In the genomic region with DNA sequence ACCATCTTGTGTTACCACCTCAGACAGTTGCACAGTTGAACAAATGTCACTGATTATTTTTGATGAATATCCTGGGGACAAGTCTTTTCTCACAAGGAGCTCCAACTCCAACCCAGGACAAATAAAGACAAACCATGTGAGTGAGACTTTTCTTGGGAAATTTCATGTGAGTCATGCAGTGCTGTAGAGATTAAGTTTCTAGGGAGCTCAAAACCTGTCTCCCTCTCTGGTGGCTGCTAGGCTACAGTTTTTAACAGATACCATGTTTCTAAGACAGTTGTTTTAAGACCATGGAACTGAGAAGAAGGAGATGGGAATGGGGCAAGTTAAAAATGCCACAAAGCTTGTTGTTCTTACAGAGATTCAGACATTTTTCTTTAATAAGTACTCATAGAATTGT, we compare ENCODE assay signal across 25 cellular contexts.
DNase-seq lines count a peak whose midpoint lies in the region; ATAC-seq and TF ChIP-seq lines count a peak whose summit lies in the region.
"Had no signal": no experiment of that assay in that cellular context is flagged by ENCODE, and none has a peak within 500 bp of the region (broad histone marks: within the 10 kb centered on the region; RNA-seq: fewer than 3 reads in every experiment).

No MANE protein-coding gene starts in this region.

- no TSS peak for BruUV-seq in Calu3 (replicated peaks; lab: Mats Ljungman, UMichigan)

- no peak overlapping the region for H3K4me3 Mint-ChIP-seq in Calu3 (ENCODE audit: low read depth, unreplicated experiment)
- H3K4me3 Mint-ChIP-seq: activated CD4-positive, alpha-beta T cell treated with anti-CD3 and anti-CD28 coated beads, Interleukin-2, amount 10 ng/mL, durations not matched to agents 7 days and 5 days; activated naive CD4-positive, alpha-beta T cell treated with anti-CD3 and anti-CD28 coated beads, Interleukin-2, amount 10 ng/mL, durations not matched to agents 7 days and 5 days; T-helper 1 cell treated with Interleukin-12 subunit alpha and Interleukin-12 subunit beta and Interleukin-4 antibody, amounts not matched to agents 30 μg/mL and 1 μg/mL, for 36 hours had no signal

- no peaks in the 10 kb centered on the region for H3K9me3 ChIP-seq in fibroblast of lung (ENCODE audit: control insufficient read depth, insufficient read depth, low read depth, low read length)
- H3K9me3 ChIP-seq: gastrocnemius medialis, lower lobe of right lung, neutrophil, psoas muscle, upper lobe of left lung had no signal

- H3K27me3 ChIP-seq in fibroblast of lung (ENCODE audit: control insufficient read depth, insufficient read depth, low read length): no peaks in the 10 kb centered on the region
- H3K27me3 ChIP-seq: gastrocnemius medialis, neutrophil, upper lobe of left lung had no signal

- H3K4me1 ChIP-seq in fibroblast of lung (ENCODE audit: control insufficient read depth, extremely low read depth, insufficient read depth, low read length): no peaks in the 10 kb centered on the region
- H3K4me1 ChIP-seq: gastrocnemius medialis, lower lobe of right lung, psoas muscle, upper lobe of left lung had no signal

- in situ Hi-C loops in GM13976 (cut with MboI; ENCODE audit: low sequenced_read_pairs, unreplicated experiment): no loop called here

- peak; percentile 3 for DNase-seq in Calu3
- DNase-seq in amniotic epithelial cell (ENCODE audit: low read depth): peak; percentile 0
- peak; percentile 19 to 40 for DNase-seq in fibroblast of lung (ENCODE audit: low read depth in 2 of 2)
- DNase-seq in non-pigmented ciliary epithelial cell (ENCODE audit: low read depth): peak; percentile 6
- no peak for DNase-seq in NCI-H2171 (lab: John Stamatoyannopoulos, UW)
- no peak for DNase-seq in GM13976 (ENCODE audit: low spot score)
- DNase-seq in activated naive CD4-positive, alpha-beta T cell (lab: John Stamatoyannopoulos, UW): no peak
- DNase-seq: ACHN; activated CD4-positive, alpha-beta T cell treated with anti-CD3 and anti-CD28 coated beads, Interleukin-2, amount 10 ng/mL, durations not matched to agents 7 days and 5 days; activated naive CD4-positive, alpha-beta T cell treated with anti-CD3 and anti-CD28 coated beads, Interleukin-2, amount 10 ng/mL, durations not matched to agents 7 days and 5 days; activated T-cell treated with anti-CD3 and anti-CD28 coated beads, Interleukin-2, amount 50 U/mL, for 48 hours; gastrocnemius medialis; hypothalamus; lower lobe of right lung; NCI-H1048; NCI-H1694 treated with DMSO at 0.1 percent for 48 hours; psoas muscle; RPMI8226; stimulated activated CD4-positive, alpha-beta T cell treated with anti-CD3 and anti-CD28 coated beads, Interleukin-2, amount 100 ng/mL, for 24 hours; substantia nigra; upper lobe of left lung had no signal

- no peaks in the 10 kb centered on the region for H3K79me2 ChIP-seq in fibroblast of lung (ENCODE audit: control insufficient read depth, insufficient read depth, low read length)

- CTCF ChIA-PET in Calu3 (lab: Charles Lee): interaction anchor here (0.6 to 0.7 kb wide), 2 partner anchors 27 to 61 kb away, joined by 4 to 5 read pairs; no protein-coding TSS in a partner anchor

- no peaks in the 10 kb centered on the region for H3K36me3 ChIP-seq in fibroblast of lung (ENCODE audit: control insufficient read depth, insufficient read depth, low read length)
- H3K36me3 ChIP-seq: gastrocnemius medialis, lower lobe of right lung, neutrophil, upper lobe of left lung had no signal

- ATAC-seq in HG03095 (IDR thresholded peaks at IDR 0.05; ENCODE audit: unreplicated experiment): no peak
- ATAC-seq: gastrocnemius medialis, lower lobe of right lung, psoas muscle had no signal

- no peaks in the 10 kb centered on the region for H3K36me3 Mint-ChIP-seq in Calu3 (ENCODE audit: insufficient read depth, unreplicated experiment)
- H3K36me3 Mint-ChIP-seq: activated naive CD4-positive, alpha-beta T cell treated with anti-CD3 and anti-CD28 coated beads, Interleukin-2, amount 10 ng/mL, durations not matched to agents 7 days and 5 days had no signal

- no peak overlapping the region for H3K9ac ChIP-seq in fibroblast of lung (ENCODE audit: insufficient read depth, low read length)

- H3K4me3 ChIP-seq in fibroblast of lung (replicated peaks in 1 of 4; ENCODE audit: control extremely low read depth in 1 of 4, insufficient read depth in 1 of 4, low read depth in 3 of 4, low read length in 4 of 4): no peak overlapping the region
- H3K4me3 ChIP-seq: gastrocnemius medialis, lower lobe of right lung, psoas muscle, skin epidermis, upper lobe of left lung had no signal

- H3K4me2 ChIP-seq in fibroblast of lung (ENCODE audit: extremely low read depth, insufficient read depth, low read length): no peak overlapping the region

- no peaks in the 10 kb centered on the region for H3K27me3 Mint-ChIP-seq in Calu3 (ENCODE audit: unreplicated experiment)
- H3K27me3 Mint-ChIP-seq: activated CD4-positive, alpha-beta T cell treated with anti-CD3 and anti-CD28 coated beads, Interleukin-2, amount 10 ng/mL, durations not matched to agents 7 days and 5 days; activated naive CD4-positive, alpha-beta T cell treated with anti-CD3 and anti-CD28 coated beads, Interleukin-2, amount 10 ng/mL, durations not matched to agents 7 days and 5 days had no signal

- no peaks in the 10 kb centered on the region for H3K4me1 Mint-ChIP-seq in Calu3 (ENCODE audit: low read depth, unreplicated experiment)
- H3K4me1 Mint-ChIP-seq: activated CD4-positive, alpha-beta T cell treated with anti-CD3 and anti-CD28 coated beads, Interleukin-2, amount 10 ng/mL, durations not matched to agents 7 days and 5 days; activated naive CD4-positive, alpha-beta T cell treated with anti-CD3 and anti-CD28 coated beads, Interleukin-2, amount 10 ng/mL, durations not matched to agents 7 days and 5 days had no signal

- no peak overlapping the region for H2AFZ ChIP-seq in fibroblast of lung (ENCODE audit: low read length)

- no peak for TF ChIP-seq CTCF in Calu3 (IDR thresholded peaks at IDR 0.05; ENCODE audit: unreplicated experiment)
- no peak for TF ChIP-seq CTCF in fibroblast of lung (conservative IDR thresholded peaks at IDR 0.05 in 1 of 2, IDR thresholded peaks at IDR 0.05 in 1 of 2; ENCODE audit: low read depth in 1 of 2, low read length in 2 of 2)
- no peak for TF ChIP-seq CTCF in GM13976 (IDR thresholded peaks at IDR 0.05; ENCODE audit: borderline replicate concordance, control extremely low read depth, extremely low read depth, insufficient read depth, missing control alignments)

- intact Hi-C loops in Calu3 (cut with micrococcal nuclease; ENCODE audit: unreplicated experiment): no loop called here

- peaks cover 2% of the 10 kb centered on the region for H3K9me3 Mint-ChIP-seq in Calu3 (ENCODE audit: low read depth, unreplicated experiment)

- no peak overlapping the region for H3K27ac ChIP-seq in fibroblast of lung (ENCODE audit: insufficient read depth, low read length)
- H3K27ac ChIP-seq: gastrocnemius medialis, lower lobe of right lung, neutrophil, psoas muscle, skin epidermis, upper lobe of left lung had no signal

- H3K27ac Mint-ChIP-seq in Calu3 (ENCODE audit: unreplicated experiment): no peak overlapping the region
- H3K27ac Mint-ChIP-seq: activated CD4-positive, alpha-beta T cell treated with anti-CD3 and anti-CD28 coated beads, Interleukin-2, amount 10 ng/mL, durations not matched to agents 7 days and 5 days; activated naive CD4-positive, alpha-beta T cell treated with anti-CD3 and anti-CD28 coated beads, Interleukin-2, amount 10 ng/mL, durations not matched to agents 7 days and 5 days; T-helper 1 cell treated with Interleukin-12 subunit alpha and Interleukin-12 subunit beta and Interleukin-4 antibody, amounts not matched to agents 30 μg/mL and 1 μg/mL, for 36 hours had no signal

- H4K20me1 ChIP-seq in fibroblast of lung (ENCODE audit: control insufficient read depth, extremely low read depth, insufficient read depth, low read length): no peaks in the 10 kb centered on the region

Comparison
In these comparisons a context has a peak if more than half of its experiments do, and no peak if none do; other contexts are left out.
1. DNase-seq: peak in Calu3 (single experiment), amniotic epithelial cell (single experiment), fibroblast of lung (2 of 2) and non-pigmented ciliary epithelial cell (single experiment); none in NCI-H2171 (single experiment), GM13976 (single experiment) and activated naive CD4-positive, alpha-beta T cell (0 of 4).